8 cellular contexts compared by ENCODE assay signal in the genomic region with DNA sequence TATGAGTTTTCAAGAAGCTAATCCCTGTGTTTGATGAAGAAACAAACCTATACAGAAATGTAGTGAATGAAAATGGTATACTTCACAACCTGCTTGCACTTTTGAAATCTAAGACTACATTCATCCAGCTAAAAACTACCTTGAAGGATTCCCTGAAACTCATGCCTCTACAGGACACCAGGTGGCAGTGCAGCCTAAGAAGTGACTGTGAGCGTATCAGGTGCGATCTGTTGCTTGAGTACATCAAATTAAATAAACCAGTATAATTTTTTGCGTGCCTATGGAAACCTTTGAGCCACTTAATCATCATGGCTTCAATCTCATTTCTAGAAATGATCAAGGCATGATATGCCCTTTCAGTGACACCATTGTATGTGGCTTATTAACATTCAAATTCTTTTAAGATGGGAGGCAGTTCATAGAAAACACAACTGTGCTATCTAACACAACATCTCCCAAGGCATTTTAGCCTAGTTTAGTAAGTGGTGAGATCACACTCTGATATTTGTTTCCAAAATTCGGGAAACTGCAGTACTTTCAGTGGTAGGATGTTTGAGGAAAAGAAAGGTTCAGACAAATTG. TPM values are rescaled to one million over a fixed set of nuclear protein-coding genes. Genes with fewer than 3 reads are reported as not detected.
A peak's percentile ranks its signal among the peaks of the same experiment; 100 is the strongest.
DNase-seq lines count a peak whose midpoint lies in the region; ATAC-seq, FAIRE-seq and TF ChIP-seq lines count a peak whose summit lies in the region.

No MANE protein-coding gene starts in this region.

- peaks cover 22% of the 10 kb centered on the region for H3K36me3 Mint-ChIP-seq in osteocyte (ENCODE audit: unreplicated experiment)
- H3K36me3 Mint-ChIP-seq in CD8-positive, alpha-beta memory T cell, result no peaks in the 10 kb centered on the region

- no peak overlapping the region for H3K4me3 Mint-ChIP-seq in osteocyte (ENCODE audit: unreplicated experiment)
- no peak overlapping the region for H3K4me3 Mint-ChIP-seq in CD8-positive, alpha-beta memory T cell

- H3K9me3 ChIP-seq in CD8-positive, alpha-beta memory T cell (ENCODE audit: low read length), result no peaks in the 10 kb centered on the region

- peaks cover 10% of the 10 kb centered on the region for H3K4me1 Mint-ChIP-seq in osteocyte (ENCODE audit: unreplicated experiment)
- no peaks in the 10 kb centered on the region for H3K4me1 Mint-ChIP-seq in CD8-positive, alpha-beta memory T cell

- peak; percentile 96 for TF ChIP-seq CTCF in osteocyte (IDR thresholded peaks at IDR 0.05)

- H3K27ac ChIP-seq in CD8-positive, alpha-beta memory T cell (ENCODE audit: low read depth, low read length), result no peak overlapping the region

- H3K9me3 Mint-ChIP-seq in osteocyte (ENCODE audit: unreplicated experiment), result no peaks in the 10 kb centered on the region
- H3K9me3 Mint-ChIP-seq in CD8-positive, alpha-beta memory T cell, result peaks cover 0 to 2% (median 0%) of the 10 kb centered on the region in 5 donors

- H3K36me3 ChIP-seq in CD8-positive, alpha-beta memory T cell (ENCODE audit: insufficient read depth, low read length), result no peaks in the 10 kb centered on the region

- POLR2A ChIA-PET in CD8-positive, alpha-beta memory T cell (lab: Charles Lee), result no interaction called here

- no peak overlapping the region for H3K27ac Mint-ChIP-seq in osteocyte (ENCODE audit: unreplicated experiment)
- H3K27ac Mint-ChIP-seq in CD8-positive, alpha-beta memory T cell, result no peak overlapping the region

- H3K4me3 ChIP-seq in CD8-positive, alpha-beta memory T cell (ENCODE audit: low read length), result no peak overlapping the region

- H3K27me3 Mint-ChIP-seq in osteocyte (ENCODE audit: unreplicated experiment), result no peaks in the 10 kb centered on the region
- peaks cover 0 to 1% of the 10 kb centered on the region in 2 donors for H3K27me3 Mint-ChIP-seq in CD8-positive, alpha-beta memory T cell

- in situ Hi-C loops in Caki2 (cut with HindIII; ENCODE audit: low pct_unique_long_range_greater_than_20kb, low sequenced_read_pairs), result no loop called here

- H3K4me1 ChIP-seq in CD8-positive, alpha-beta memory T cell (ENCODE audit: insufficient read depth, low read length), result no peaks in the 10 kb centered on the region

- H3K27me3 ChIP-seq in CD8-positive, alpha-beta memory T cell (ENCODE audit: insufficient read depth, low read length, poor library complexity, severe bottlenecking), result no peaks in the 10 kb centered on the region

- peak; percentile 39 for FAIRE-seq in frontal cortex (lab: Jason Lieb, UNC)

- DNase-seq in Caki2 (ENCODE audit: low read depth), result peak; percentile 47
- DNase-seq in GM19238 (ENCODE audit: insufficient read length, low spot score), result peak; percentile 13
- peak; percentile 53 for DNase-seq in NCI-H2196 treated with DMSO at 0.1 percent for 48 hours (lab: John Stamatoyannopoulos, UW; ENCODE audit: unreplicated experiment)
- peak; percentile 52 to 53 for DNase-seq in activated CD4-positive, alpha-beta T cell treated with anti-CD3 and anti-CD28 coated beads, Interleukin-2, amount 50 U/mL, for 48 hours
- DNase-seq in frontal cortex (ENCODE audit: low spot score in 2 of 2), result peak; percentile 13 to 36
- peak; percentile 86 for DNase-seq in osteocyte (ENCODE audit: extremely low spot score, unreplicated experiment)
- DNase-seq in CD8-positive, alpha-beta memory T cell, result no peak

- ATAC-seq in HG03354 (IDR thresholded peaks at IDR 0.05; ENCODE audit: poor library complexity, severe bottlenecking, unreplicated experiment), result peak; percentile 90

- CTCF ChIA-PET in CD8-positive, alpha-beta memory T cell (lab: Charles Lee), result no interaction called here

RNA-seq across cellular contexts. Expression of gene PPP1R17, which starts 57.4 kb away (rescaled TPM):
- not detected in 2 replicates for total RNA-seq in Caki2 (2014; rRNA removed; shearing (Covaris generic); ENCODE audit: low replicate concordance)
- 2.9 TPM for total RNA-seq in frontal cortex
- total RNA-seq in osteocyte, result not detected in 2 replicates
- not detected for total RNA-seq in CD8-positive, alpha-beta memory T cell
- not detected for polyA plus RNA-seq in CD8-positive, alpha-beta memory T cell

Comparison
In these comparisons a context has a peak if more than half of its experiments do, and no peak if none do; other contexts are left out.
1. DNase-seq: peak in Caki2 (single experiment), GM19238 (single experiment), NCI-H2196 treated with DMSO at 0.1 percent for 48 hours (single experiment), activated CD4-positive, alpha-beta T cell treated with anti-CD3 and anti-CD28 coated beads, Interleukin-2, amount 50 U/mL, for 48 hours (2 of 2), frontal cortex (2 of 2) and osteocyte (single experiment); none in CD8-positive, alpha-beta memory T cell (0 of 5).